Comparison of ENCODE assay signal across 25 cellular contexts in the genomic region with DNA sequence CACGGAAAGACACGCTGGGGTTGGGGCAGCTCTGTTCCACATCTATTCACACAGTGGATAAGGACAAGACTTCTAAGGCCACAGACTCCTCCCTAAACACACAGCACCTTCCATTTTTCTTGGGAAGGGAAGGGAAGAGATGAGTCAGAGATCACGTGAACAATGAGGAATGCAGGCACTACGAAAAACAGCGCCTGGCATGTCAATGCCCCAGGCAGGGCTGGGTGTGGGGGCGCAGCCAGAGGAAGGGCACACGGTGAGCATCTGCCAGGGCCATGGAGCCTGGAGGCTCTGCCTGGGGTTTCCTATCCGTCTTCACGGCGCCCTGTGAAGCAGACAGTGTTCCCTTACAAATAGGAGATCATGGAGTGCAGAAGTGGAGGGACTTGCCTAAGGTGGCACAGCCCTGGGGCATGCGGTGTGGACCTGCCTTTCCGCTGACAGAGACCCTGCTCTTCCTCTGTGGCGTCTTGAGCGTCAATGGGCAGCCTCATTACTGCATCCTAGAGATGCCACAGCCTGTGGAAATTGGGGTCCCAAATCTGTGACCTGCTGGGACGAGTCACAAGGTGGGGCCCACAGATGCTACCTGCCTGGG.
A peak's percentile ranks its signal among the peaks of the same experiment; 100 is the strongest.
DNase-seq lines count a peak whose midpoint lies in the region; ATAC-seq and TF ChIP-seq lines count a peak whose summit lies in the region.
"Had no signal": no experiment of that assay in that cellular context is flagged by ENCODE, and none has a peak within 500 bp of the region (broad histone marks: within the 10 kb centered on the region; RNA-seq: fewer than 3 reads in every experiment).

No MANE protein-coding gene starts in this region.

- no peak overlapping the region for H3K4me3 ChIP-seq in HEK293 (ENCODE audit: low read depth, low read length)
- H3K4me3 ChIP-seq: GM23338, thyroid gland had no signal

- H3K27ac ChIP-seq in HEK293 (ENCODE audit: extremely low read depth, low read depth, low read length) = no peak overlapping the region
- H3K27ac ChIP-seq: thyroid gland had no signal

- no peak for TF ChIP-seq CTCF in HEK293 (tag by site-specific recombination; IDR thresholded peaks at IDR 0.05)

- CTCF ChIA-PET in HEK293 (lab: Yijun Ruan, JAX) = interaction anchor here (1.7 kb wide), 1 partner anchor 45 kb away, joined by 4 read pairs; no protein-coding TSS in a partner anchor

- H3K4me1 ChIP-seq in HEK293 (ENCODE audit: control insufficient read depth, insufficient read depth, low read length) = no peaks in the 10 kb centered on the region
- H3K4me1 ChIP-seq: thyroid gland had no signal

- in situ Hi-C loops in ACHN (cut with HindIII; ENCODE audit: low pct_ligation_motif_present, low pct_unique_long_range_greater_than_20kb, low sequenced_read_pairs) = no loop called here

- ATAC-seq in SK-N-SH treated with all-trans-retinoic acid at 6 μM for 48 hours (peak; percentile 65; the same call in 2 of the 3 replicates), GM18907 (IDR thresholded peaks at IDR 0.05; ENCODE audit: unreplicated experiment) (no peak)
- ATAC-seq: T-helper 17 cell, WTC11 had no signal

- H3K36me3 ChIP-seq in HEK293 (ENCODE audit: control insufficient read depth in 2 of 2, insufficient read depth in 1 of 2, low read length in 2 of 2) = no peaks in the 10 kb centered on the region
- H3K36me3 ChIP-seq: thyroid gland had no signal

- DNase-seq in ACHN (peak; percentile 4), islet precursor cell (peak; percentile 84), NCI-H2107 treated with DMSO at 0.1 percent for 48 hours (lab: John Stamatoyannopoulos, UW; ENCODE audit: unreplicated experiment) (no peak)
- no peak for DNase-seq in stimulated activated CD4-positive, alpha-beta T cell treated with anti-CD3 and anti-CD28 coated beads, Interleukin-2, amount 100 ng/mL, for 24 hours
- no peak for DNase-seq in activated CD4-positive, alpha-beta T cell treated with anti-CD3 and anti-CD28 coated beads, Interleukin-2, amount 50 U/mL, for 1 hour
- DNase-seq: activated CD4-positive, alpha-beta memory T cell treated with anti-CD3 and anti-CD28 coated beads for 36 hours; activated naive CD4-positive, alpha-beta T cell; activated T-cell treated with anti-CD3 and anti-CD28 coated beads for 4 hours; amygdala; CD4-positive, alpha-beta T cell; cerebellar nuclear complex; DND-41; midbrain; NCI-H2107; NCI-H526; nephron progenitor cell; SIG-M5; stimulated activated naive CD4-positive, alpha-beta T cell treated with Interleukin-2 at 50 U/mL for 16 hours; T-helper 17 cell; thyroid gland had no signal

- no peaks in the 10 kb centered on the region for H3K9me3 ChIP-seq in HEK293 (ENCODE audit: control insufficient read depth, insufficient read depth, low read depth, low read length)
- H3K9me3 ChIP-seq: thyroid gland had no signal

- POLR2A ChIA-PET in HEK293 (lab: Yijun Ruan, JAX) = no interaction called here

TF ChIP-seq in HEK293, 187 proteins besides CTCF, POLR2A, EP300 and RAD21:
- TF ChIP-seq ZNF585B (tag by site-specific recombination; IDR thresholded peaks at IDR 0.05) (no peak), ZIC2 (tag by site-specific recombination; IDR thresholded peaks at IDR 0.05) (0 out of 2 replicates have a peak, but pooled peaks have one; percentile 9), ZNF747 (tag by site-specific recombination; IDR thresholded peaks at IDR 0.05) (no peak), GLI2 (tag by site-specific recombination; IDR thresholded peaks at IDR 0.05; ENCODE audit: borderline replicate concordance, low read depth) (no peak)

TF ChIP-seq in SK-N-SH treated with all-trans-retinoic acid at 6 μM for 48 hours, 23 proteins besides CTCF, POLR2A, EP300 and RAD21 (continues in another document):
- TF ChIP-seq OSR1 (CRISPR knock-in tag; IDR thresholded peaks at IDR 0.05) (no peak), ESRRG (CRISPR knock-in tag; IDR thresholded peaks at IDR 0.05) (no peak), TSHZ2 (CRISPR knock-in tag; IDR thresholded peaks at IDR 0.05) (no peak), CREB5 (CRISPR knock-in tag; IDR thresholded peaks at IDR 0.05; ENCODE audit: low read depth) (no peak), ZFP30 (CRISPR knock-in tag; IDR thresholded peaks at IDR 0.05) (no peak), POU6F1 (CRISPR knock-in tag; IDR thresholded peaks at IDR 0.05; ENCODE audit: borderline replicate concordance, low read depth) (no peak), CSDC2 (CRISPR knock-in tag; IDR thresholded peaks at IDR 0.05) (no peak), TCF4 (CRISPR knock-in tag; IDR thresholded peaks at IDR 0.05; ENCODE audit: borderline replicate concordance) (no peak), ZFP3 (CRISPR knock-in tag; IDR thresholded peaks at IDR 0.05) (no peak), PATZ1 (CRISPR knock-in tag; IDR thresholded peaks at IDR 0.05; ENCODE audit: borderline replicate concordance) (no peak), GLIS3 (CRISPR knock-in tag; IDR thresholded peaks at IDR 0.05) (no peak), ARNTL (CRISPR knock-in tag; IDR thresholded peaks at IDR 0.05; ENCODE audit: borderline replicate concordance, low read depth) (no peak), ISL1 (CRISPR knock-in tag; IDR thresholded peaks at IDR 0.05) (no peak)

Comparison
In these comparisons a context has a peak if more than half of its experiments do, and no peak if none do; other contexts are left out.
1. DNase-seq: peak in ACHN (single experiment) and islet precursor cell (single experiment); none in stimulated activated CD4-positive, alpha-beta T cell treated with anti-CD3 and anti-CD28 coated beads, Interleukin-2, amount 100 ng/mL, for 24 hours (0 of 2), NCI-H2107 treated with DMSO at 0.1 percent for 48 hours (single experiment) and activated CD4-positive, alpha-beta T cell treated with anti-CD3 and anti-CD28 coated beads, Interleukin-2, amount 50 U/mL, for 1 hour (single experiment).